In the genomic region with DNA sequence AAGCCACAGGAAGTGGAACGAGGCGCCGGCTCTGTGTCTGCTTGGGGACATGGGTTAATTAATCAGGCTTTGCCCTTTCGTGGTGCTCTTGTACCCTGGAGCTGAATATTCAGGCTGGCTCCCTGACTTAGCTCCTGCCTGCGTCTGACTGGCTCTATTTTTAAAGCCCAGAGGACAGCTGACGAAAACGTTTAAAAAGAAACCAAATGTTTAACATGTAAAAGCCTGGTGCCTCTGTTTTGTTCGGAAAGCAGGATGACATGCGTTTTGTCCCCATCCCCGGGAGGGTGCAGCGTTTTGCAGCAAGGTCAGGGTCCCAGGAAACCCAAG, we compare ENCODE assay signal across 16 cellular contexts.
DNase-seq lines count a peak whose midpoint lies in the region; ATAC-seq and TF ChIP-seq lines count a peak whose summit lies in the region.
"Had no signal": no experiment of that assay in that cellular context is flagged by ENCODE, and none has a peak within 500 bp of the region (broad histone marks: within the 10 kb centered on the region; RNA-seq: fewer than 3 reads in every experiment).

No MANE protein-coding gene starts in this region.

- no peak overlapping the region for H2BK120ac ChIP-seq in neuronal stem cell (ENCODE audit: low read depth, low read length)

- H3K36me3 ChIP-seq in heart left ventricle: no peaks in the 10 kb centered on the region
- no peaks in the 10 kb centered on the region for H3K36me3 ChIP-seq in neuronal stem cell (replicated peaks in 1 of 2; ENCODE audit: control insufficient read depth in 2 of 2, insufficient read depth in 2 of 2, low read length in 2 of 2)
- H3K36me3 ChIP-seq in aorta (ENCODE audit: control insufficient read depth in 1 of 2, insufficient read depth in 2 of 2, low read length in 1 of 2): no peaks in the 10 kb centered on the region
- H3K36me3 ChIP-seq: stomach had no signal

- H4K8ac ChIP-seq in neuronal stem cell (ENCODE audit: low read depth, low read length): no peak overlapping the region

- H4K91ac ChIP-seq in neuronal stem cell (ENCODE audit: low read depth, low read length, poor library complexity): no peak overlapping the region

- no peak overlapping the region for H3K23ac ChIP-seq in neuronal stem cell (ENCODE audit: low read depth, low read length, poor library complexity)

- H3K27me3 ChIP-seq in heart left ventricle (peaks cover 0 to 6% (median 0%) of the 10 kb centered on the region in 9 donors), neuronal stem cell (ENCODE audit: control insufficient read depth in 3 of 3, insufficient read depth in 3 of 3, low read depth in 1 of 3, low read length in 3 of 3) (peaks cover 0 to 9% (median 1%) of the 10 kb centered on the region in 3 experiments), aorta (ENCODE audit: control insufficient read depth in 1 of 2, insufficient read depth in 2 of 2, low read length in 1 of 2) (no peaks in the 10 kb centered on the region)

- H3K4me3 ChIP-seq in heart left ventricle: no peak overlapping the region
- no peak overlapping the region for H3K4me3 ChIP-seq in neuronal stem cell (ENCODE audit: low read length in 2 of 2)
- H3K4me3 ChIP-seq in aorta (ENCODE audit: low read length in 2 of 2): no peak overlapping the region
- H3K4me3 ChIP-seq: stomach had no signal

- intact Hi-C loops in Right ventricle myocardium inferior (cut with DNase I): loop anchor here (2.0 kb wide), 1 partner anchor 58 kb away; no protein-coding TSS in a partner anchor
- intact Hi-C loops in cardiac septum (cut with DNase I): no loop called here
- intact Hi-C loops in heart left ventricle (cut with DNase I): loop anchor here in 3 of 10 donors (5.0 to 10.0 kb wide), 3 partner anchors 53 to 60 kb away; a partner anchor contains a TSS
- intact Hi-C loops in aorta (cut with DNase I): no loop called here

- H3K4me2 ChIP-seq in neuronal stem cell (ENCODE audit: insufficient read depth, low read length, poor library complexity, severe bottlenecking): no peak overlapping the region
- H3K4me2 ChIP-seq: SK-N-SH had no signal

- peak overlapping the region; percentile 72 for H2AFZ ChIP-seq in neuronal stem cell (ENCODE audit: low read length)

- no peak overlapping the region for H2BK12ac ChIP-seq in neuronal stem cell (ENCODE audit: low read length)

- H3K14ac ChIP-seq in neuronal stem cell (ENCODE audit: low read length): no peak overlapping the region

- H3K9ac ChIP-seq in neuronal stem cell (ENCODE audit: low read depth, low read length, poor library complexity): no peak overlapping the region
- H3K9ac ChIP-seq: SK-N-SH had no signal

- no peak overlapping the region for H2BK5ac ChIP-seq in neuronal stem cell (ENCODE audit: low read length)

- H3K4me1 ChIP-seq in heart left ventricle: peaks cover 0 to 18% (median 7%) of the 10 kb centered on the region in 12 donors
- H3K4me1 ChIP-seq in neuronal stem cell (ENCODE audit: control insufficient read depth in 2 of 2, insufficient read depth in 1 of 2, low read depth in 1 of 2, low read length in 2 of 2): peaks cover 0 to 6% of the 10 kb centered on the region in 2 donors
- no peaks in the 10 kb centered on the region for H3K4me1 ChIP-seq in aorta (ENCODE audit: control insufficient read depth in 1 of 2, insufficient read depth in 2 of 2, low read length in 2 of 2)

- no peak overlapping the region for H3K4ac ChIP-seq in neuronal stem cell (ENCODE audit: low read length)

- peak overlapping the region; percentile 38 for H3K18ac ChIP-seq in neuronal stem cell (ENCODE audit: low read length)

- no peak for TF ChIP-seq POLR2A in heart left ventricle (IDR thresholded peaks at IDR 0.05)

- ATAC-seq in Right ventricle myocardium inferior: no peak
- ATAC-seq in heart left ventricle: peak in 3 of 4 donors; percentile 21 to 56 (median 46)
- ATAC-seq in aorta (ENCODE audit: low FRiP score): no peak
- ATAC-seq in GM18907 (IDR thresholded peaks at IDR 0.05; ENCODE audit: unreplicated experiment): no peak
- ATAC-seq: left lobe of liver had no signal

- H3K9me3 ChIP-seq in heart left ventricle (peaks cover 0 to 16% (median 0%) of the 10 kb centered on the region in 12 donors), neuronal stem cell (replicated peaks in 1 of 2; ENCODE audit: control insufficient read depth in 2 of 2, insufficient read depth in 1 of 2, low read depth in 1 of 2, low read length in 2 of 2) (peaks cover 0 to 5% of the 10 kb centered on the region in 2 donors), aorta (ENCODE audit: control insufficient read depth, low read length) (no peaks in the 10 kb centered on the region)

- no peak for TF ChIP-seq CTCF in heart left ventricle (IDR thresholded peaks at IDR 0.05)

- DNase-seq in Right ventricle myocardium inferior (ENCODE audit: missing footprints): peak; percentile 28
- no peak for DNase-seq in cardiac septum (ENCODE audit: low spot score)
- peak in 1 of 5 donors; percentile 57 for DNase-seq in heart left ventricle
- DNase-seq in neuronal stem cell (ENCODE audit: low spot score): no peak
- peak; percentile 11 to 70 for DNase-seq in aorta
- no peak for DNase-seq in H4 (ENCODE audit: low spot score)
- DNase-seq in superior temporal gyrus (ENCODE audit: extremely low spot score): no peak
- DNase-seq: activated CD4-positive, alpha-beta T cell treated with anti-CD3 and anti-CD28 coated beads for 1 hour; Calu3; stimulated activated CD4-positive, alpha-beta T cell treated with anti-CD3 and anti-CD28 coated beads, Interleukin-4, amount 100 ng/mL, for 1 hour; stomach; T-helper 9 cell had no signal

- H2BK15ac ChIP-seq in neuronal stem cell (ENCODE audit: low read length): no peak overlapping the region

- H3K27ac ChIP-seq in heart left ventricle: peak overlapping the region in 10 of 12 donors; percentile 8 to 68 (median 32)
- H3K27ac ChIP-seq in neuronal stem cell (replicated peaks; ENCODE audit: low read length): no peak overlapping the region
- H3K27ac ChIP-seq in aorta (ENCODE audit: low read depth in 1 of 2, low read length in 2 of 2): no peak overlapping the region
- H3K27ac ChIP-seq: epithelial cell of prostate, stomach had no signal

- no peak overlapping the region for H2AK5ac ChIP-seq in neuronal stem cell (ENCODE audit: low read depth, low read length)

- H3K79me1 ChIP-seq in neuronal stem cell (ENCODE audit: low read depth, low read length): no peaks in the 10 kb centered on the region

- 17 to 47% (median 31%) methylated on average over 10 to 11 of the region's 11 CpGs for WGBS in heart left ventricle, 4 donors
- WGBS in neuronal stem cell (ENCODE audit: extremely low coverage in 2 of 2, insufficient read length in 2 of 2, insufficient replicate concordance in 1 of 2), 2 donors: no CpG with 5 or more reads among the region's 11 CpGs
- WGBS in aorta, 2 donors: 26 to 29% methylated on average over 11 of the region's 11 CpGs

Comparison
In these comparisons a context has a peak if more than half of its experiments do, and no peak if none do; other contexts are left out.
1. ATAC-seq: peak in heart left ventricle (3 of 4); none in Right ventricle myocardium inferior (single experiment), aorta (single experiment) and GM18907 (single experiment).
2. DNase-seq: peak in Right ventricle myocardium inferior (single experiment) and aorta (2 of 2); none in cardiac septum (single experiment), neuronal stem cell (single experiment), H4 (single experiment) and superior temporal gyrus (single experiment).
3. H3K27ac ChIP-seq: peak in heart left ventricle (10 of 12); none in neuronal stem cell (single experiment) and aorta (0 of 2).